17 cellular contexts compared by ENCODE assay signal in the genomic region with DNA sequence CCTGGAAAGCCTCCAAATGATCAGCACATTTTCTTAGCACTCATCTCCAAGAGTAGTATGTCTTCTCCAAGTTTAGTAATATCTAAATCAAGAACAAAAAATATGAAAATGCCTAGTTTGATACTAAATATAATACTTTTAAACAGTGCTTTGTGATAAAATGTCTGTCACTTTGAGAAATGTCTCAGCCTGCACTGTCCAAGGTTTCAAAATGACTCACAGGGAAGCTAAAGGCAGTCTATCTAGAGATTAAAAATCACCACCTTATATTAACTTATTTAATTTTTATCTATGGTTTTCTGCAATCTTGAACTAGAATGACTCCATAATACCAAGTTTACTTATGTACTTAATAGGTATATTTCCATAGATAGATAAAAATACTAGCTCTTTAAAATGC.
DNase-seq lines count a peak whose midpoint lies in the region; ATAC-seq and TF ChIP-seq lines count a peak whose summit lies in the region.
"Had no signal": no experiment of that assay in that cellular context is flagged by ENCODE, and none has a peak within 500 bp of the region (broad histone marks: within the 10 kb centered on the region; RNA-seq: fewer than 3 reads in every experiment).

No MANE protein-coding gene starts in this region.

- H3K9ac ChIP-seq in MM.1S (ENCODE audit: low read length) (no peak overlapping the region), SK-N-SH (no peak overlapping the region)
- H3K9ac ChIP-seq: BLaER1, GM23248 had no signal

- peaks cover 13% of the 10 kb centered on the region for H3K9me3 Mint-ChIP-seq in activated T-helper 1 cell treated with anti-CD3 and anti-CD28 coated beads, Interleukin-12 subunit alpha, Interleukin-12 subunit beta, Interleukin-2, Interleukin-4 antibody, amounts not matched to agents 30 ng/mL and 10 ng/mL and 1 ng/mL, durations not matched to agents 14 hours and 24 hours and 36 hours

- H3K9me2 ChIP-seq in MM.1S (replicated peaks; ENCODE audit: insufficient read depth, low read length), result no peaks in the 10 kb centered on the region
- H3K9me2 ChIP-seq in SK-N-SH, result no peaks in the 10 kb centered on the region

- no peaks in the 10 kb centered on the region for H3K27me3 ChIP-seq in MM.1S (replicated peaks; ENCODE audit: insufficient read depth, low read length)
- H3K27me3 ChIP-seq in SK-N-SH (ENCODE audit: insufficient read depth), result no peaks in the 10 kb centered on the region
- H3K27me3 ChIP-seq in aorta (ENCODE audit: control insufficient read depth in 1 of 2, insufficient read depth in 2 of 2, low read length in 1 of 2), result no peaks in the 10 kb centered on the region
- H3K27me3 ChIP-seq: BLaER1 had no signal

- TF ChIP-seq CTCF in MM.1S (IDR thresholded peaks at IDR 0.05; ENCODE audit: low read length) (no peak), SK-N-SH (IDR thresholded peaks at IDR 0.05) (no peak), epithelial cell of esophagus (IDR thresholded peaks at IDR 0.05; ENCODE audit: insufficient read depth, low read depth, low read length, missing control alignments) (no peak), foreskin fibroblast (IDR thresholded peaks at IDR 0.05; ENCODE audit: low read depth, low read length) (no peak)

- H4K20me1 ChIP-seq in MM.1S (ENCODE audit: insufficient read depth, low read length) (no peaks in the 10 kb centered on the region), SK-N-SH (ENCODE audit: insufficient read depth) (no peaks in the 10 kb centered on the region)
- H4K20me1 ChIP-seq: BLaER1 had no signal

- CTCF ChIA-PET in SK-N-SH (lab: Yijun Ruan, JAX), result no interaction called here

- DNase-seq in MM.1S (peak; percentile 20), SK-N-SH (no peak), epithelial cell of esophagus (ENCODE audit: low read depth) (peak; percentile 8), aorta (no peak), foreskin fibroblast (no peak)
- no peak for DNase-seq in activated T-helper 1 cell treated with anti-CD3 and anti-CD28 coated beads, Interleukin-12 subunit alpha, Interleukin-12 subunit beta, Interleukin-2, Interleukin-4 antibody, amounts not matched to agents 30 ng/mL and 10 ng/mL and 1 ng/mL, durations not matched to agents 14 hours and 24 hours and 36 hours (ENCODE audit: low spot score)
- DNase-seq: Caco-2; CD4-positive, CD25-positive, alpha-beta regulatory T cell; CD8-positive, alpha-beta T cell; DMS153; DND-41; GM23248; H7; HCEC 1CT had no signal

- peak overlapping the region; percentile 55; the same call in 1 of the 2 replicates for H3K4me2 ChIP-seq in MM.1S (ENCODE audit: low read depth, low read length)
- no peak overlapping the region for H3K4me2 ChIP-seq in SK-N-SH
- H3K4me2 ChIP-seq: BLaER1 had no signal

- no peak overlapping the region for H3K4me3 ChIP-seq in MM.1S (ENCODE audit: low read length)
- H3K4me3 ChIP-seq in SK-N-SH (ENCODE audit: low read depth in 2 of 2, low read length in 1 of 2), result no peak overlapping the region
- H3K4me3 ChIP-seq in epithelial cell of esophagus (ENCODE audit: low read length), result no peak overlapping the region
- H3K4me3 ChIP-seq in aorta (ENCODE audit: low read length in 2 of 2), result no peak overlapping the region
- H3K4me3 ChIP-seq in foreskin fibroblast (ENCODE audit: low read depth in 1 of 2, low read length in 2 of 2), result no peak overlapping the region
- H3K4me3 ChIP-seq: BLaER1, GM23248 had no signal

- no peak for ATAC-seq in aorta (ENCODE audit: low FRiP score)
- ATAC-seq: CD8-positive, alpha-beta T cell had no signal

- no peaks in the 10 kb centered on the region for H3K36me3 Mint-ChIP-seq in activated T-helper 1 cell treated with anti-CD3 and anti-CD28 coated beads, Interleukin-12 subunit alpha, Interleukin-12 subunit beta, Interleukin-2, Interleukin-4 antibody, amounts not matched to agents 30 ng/mL and 10 ng/mL and 1 ng/mL, durations not matched to agents 14 hours and 24 hours and 36 hours (ENCODE audit: low read depth)
- H3K36me3 Mint-ChIP-seq: CD4-positive, CD25-positive, alpha-beta regulatory T cell; CD8-positive, alpha-beta T cell had no signal

- no peak for TF ChIP-seq EP300 in SK-N-SH (IDR thresholded peaks at IDR 0.05; ENCODE audit: borderline replicate concordance in 1 of 2, low read depth in 1 of 2, low read length in 1 of 2)

- H2AFZ ChIP-seq in MM.1S (ENCODE audit: low read length) (no peak overlapping the region), SK-N-SH (ENCODE audit: low read depth) (no peak overlapping the region)
- H2AFZ ChIP-seq: GM23248 had no signal

- POLR2A ChIA-PET in SK-N-SH (lab: Yijun Ruan, JAX), result no interaction called here

- intact Hi-C loops in aorta (cut with DNase I), result no loop called here
- intact Hi-C loops in activated T-helper 1 cell treated with anti-CD3 and anti-CD28 coated beads, Interleukin-12 subunit alpha, Interleukin-12 subunit beta, Interleukin-2, Interleukin-4 antibody, amounts not matched to agents 30 ng/mL and 10 ng/mL and 1 ng/mL, durations not matched to agents 14 hours and 24 hours and 36 hours (cut with micrococcal nuclease), result no loop called here

- no peak for TF ChIP-seq RAD21 in SK-N-SH (IDR thresholded peaks at IDR 0.05; ENCODE audit: low read length)

- H3K4me1 ChIP-seq in MM.1S (ENCODE audit: low read length) (peaks cover 33% of the 10 kb centered on the region), SK-N-SH (ENCODE audit: control insufficient read depth in 1 of 2, insufficient read depth in 2 of 2, low read depth in 1 of 2, low read length in 1 of 2) (no peaks in the 10 kb centered on the region), aorta (ENCODE audit: control insufficient read depth in 1 of 2, insufficient read depth in 2 of 2, low read length in 2 of 2) (no peaks in the 10 kb centered on the region)
- H3K4me1 ChIP-seq: Caco-2 had no signal

- no peak overlapping the region for H3K27ac ChIP-seq in MM.1S (ENCODE audit: low read length)
- H3K27ac ChIP-seq in SK-N-SH (ENCODE audit: low read depth in 2 of 2, low read length in 1 of 2), result no peak overlapping the region
- H3K27ac ChIP-seq in aorta (ENCODE audit: low read depth in 1 of 2, low read length in 2 of 2), result no peak overlapping the region
- H3K27ac ChIP-seq: BLaER1, C4-2B, GM23248 had no signal

- no peaks in the 10 kb centered on the region for H3K4me1 Mint-ChIP-seq in activated T-helper 1 cell treated with anti-CD3 and anti-CD28 coated beads, Interleukin-12 subunit alpha, Interleukin-12 subunit beta, Interleukin-2, Interleukin-4 antibody, amounts not matched to agents 30 ng/mL and 10 ng/mL and 1 ng/mL, durations not matched to agents 14 hours and 24 hours and 36 hours (ENCODE audit: low read depth)
- H3K4me1 Mint-ChIP-seq: B cell; CD4-positive, CD25-positive, alpha-beta regulatory T cell had no signal

- no peaks in the 10 kb centered on the region for H3K27me3 Mint-ChIP-seq in activated T-helper 1 cell treated with anti-CD3 and anti-CD28 coated beads, Interleukin-12 subunit alpha, Interleukin-12 subunit beta, Interleukin-2, Interleukin-4 antibody, amounts not matched to agents 30 ng/mL and 10 ng/mL and 1 ng/mL, durations not matched to agents 14 hours and 24 hours and 36 hours (ENCODE audit: insufficient read depth)
- H3K27me3 Mint-ChIP-seq: B cell; CD4-positive, CD25-positive, alpha-beta regulatory T cell had no signal

- no peak overlapping the region for H3K27ac Mint-ChIP-seq in activated T-helper 1 cell treated with anti-CD3 and anti-CD28 coated beads, Interleukin-12 subunit alpha, Interleukin-12 subunit beta, Interleukin-2, Interleukin-4 antibody, amounts not matched to agents 30 ng/mL and 10 ng/mL and 1 ng/mL, durations not matched to agents 14 hours and 24 hours and 36 hours
- H3K27ac Mint-ChIP-seq: B cell; CD4-positive, CD25-positive, alpha-beta regulatory T cell; CD8-positive, alpha-beta T cell had no signal

- H3K4me3 Mint-ChIP-seq in activated T-helper 1 cell treated with anti-CD3 and anti-CD28 coated beads, Interleukin-12 subunit alpha, Interleukin-12 subunit beta, Interleukin-2, Interleukin-4 antibody, amounts not matched to agents 30 ng/mL and 10 ng/mL and 1 ng/mL, durations not matched to agents 14 hours and 24 hours and 36 hours, result no peak overlapping the region
- H3K4me3 Mint-ChIP-seq: B cell; CD4-positive, CD25-positive, alpha-beta regulatory T cell; CD8-positive, alpha-beta T cell had no signal

- H3K79me2 ChIP-seq in MM.1S (ENCODE audit: low read length) (no peaks in the 10 kb centered on the region), SK-N-SH (ENCODE audit: insufficient read depth) (no peaks in the 10 kb centered on the region)

- peaks cover 13% of the 10 kb centered on the region for H3F3A ChIP-seq in MM.1S (ENCODE audit: insufficient read depth, low read length)
- H3F3A ChIP-seq in SK-N-SH (replicated peaks; ENCODE audit: insufficient read depth), result peaks cover 5% of the 10 kb centered on the region

- no peaks in the 10 kb centered on the region for H3K9me3 ChIP-seq in MM.1S (replicated peaks; ENCODE audit: insufficient read depth, low read length)
- H3K9me3 ChIP-seq in SK-N-SH, result no peaks in the 10 kb centered on the region
- no peaks in the 10 kb centered on the region for H3K9me3 ChIP-seq in aorta (ENCODE audit: control insufficient read depth, low read length)
- H3K9me3 ChIP-seq: BLaER1, Caco-2 had no signal

- no peaks in the 10 kb centered on the region for H3K36me3 ChIP-seq in MM.1S (replicated peaks; ENCODE audit: insufficient read depth, low read length)
- no peaks in the 10 kb centered on the region for H3K36me3 ChIP-seq in SK-N-SH (replicated peaks in 1 of 2; ENCODE audit: control insufficient read depth in 1 of 2, insufficient read depth in 2 of 2, low read length in 1 of 2)
- H3K36me3 ChIP-seq in aorta (ENCODE audit: control insufficient read depth in 1 of 2, insufficient read depth in 2 of 2, low read length in 1 of 2), result no peaks in the 10 kb centered on the region
- H3K36me3 ChIP-seq: BLaER1 had no signal

TF ChIP-seq in SK-N-SH, 30 proteins besides CTCF, POLR2A, EP300 and RAD21:
- TF ChIP-seq MEF2A (IDR thresholded peaks at IDR 0.05; ENCODE audit: borderline replicate concordance, low read depth) (no peak), GATA2 (CRISPR knock-in tag; IDR thresholded peaks at IDR 0.05) (no peak), NRF1 (IDR thresholded peaks at IDR 0.05; ENCODE audit: low read depth, low read length) (no peak), SIN3A (IDR thresholded peaks at IDR 0.05; ENCODE audit: borderline replicate concordance, low read depth, low read length) (no peak), MXI1 (IDR thresholded peaks at IDR 0.05; ENCODE audit: low read depth, low read length) (no peak), SMC3 (IDR thresholded peaks at IDR 0.05; ENCODE audit: low read depth, low read length) (no peak)
- TF ChIP-seq, protein P1, sequence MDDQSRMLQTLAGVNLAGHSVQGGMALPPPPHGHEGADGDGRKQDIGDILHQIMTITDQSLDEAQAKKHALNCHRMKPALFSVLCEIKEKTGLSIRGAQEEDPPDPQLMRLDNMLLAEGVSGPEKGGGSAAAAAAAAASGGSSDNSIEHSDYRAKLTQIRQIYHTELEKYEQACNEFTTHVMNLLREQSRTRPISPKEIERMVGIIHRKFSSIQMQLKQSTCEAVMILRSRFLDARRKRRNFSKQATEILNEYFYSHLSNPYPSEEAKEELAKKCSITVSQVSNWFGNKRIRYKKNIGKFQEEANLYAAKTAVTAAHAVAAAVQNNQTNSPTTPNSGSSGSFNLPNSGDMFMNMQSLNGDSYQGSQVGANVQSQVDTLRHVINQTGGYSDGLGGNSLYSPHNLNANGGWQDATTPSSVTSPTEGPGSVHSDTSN (IDR thresholded peaks at IDR 0.05), result 0 out of 2 replicates have a peak, but pooled peaks have one; percentile 24

Comparison
In these comparisons a context has a peak if more than half of its experiments do, and no peak if none do; other contexts are left out.
1. DNase-seq: peak in MM.1S (single experiment) and epithelial cell of esophagus (single experiment); none in SK-N-SH (single experiment), aorta (0 of 2), activated T-helper 1 cell treated with anti-CD3 and anti-CD28 coated beads, Interleukin-12 subunit alpha, Interleukin-12 subunit beta, Interleukin-2, Interleukin-4 antibody, amounts not matched to agents 30 ng/mL and 10 ng/mL and 1 ng/mL, durations not matched to agents 14 hours and 24 hours and 36 hours (single experiment) and foreskin fibroblast (0 of 2).